Comparison of ENCODE assay signal across 26 cellular contexts in genomic region chr1:219086956-219087469, GRCh38.
DNase-seq lines count a peak whose midpoint lies in the region; ATAC-seq, FAIRE-seq and TF ChIP-seq lines count a peak whose summit lies in the region.
"Had no signal": no experiment of that assay in that cellular context is flagged by ENCODE, and none has a peak within 500 bp of the region (broad histone marks: within the 10 kb centered on the region; RNA-seq: fewer than 3 reads in every experiment).

No MANE protein-coding gene starts in this region.

- no peak for TF ChIP-seq POLR2A in K562 (conservative IDR thresholded peaks at IDR 0.05)

- FAIRE-seq in K562 (lab: Jason Lieb, UNC): no peak

- ATAC-seq in K562 (no peak), HG02870 (IDR thresholded peaks at IDR 0.05; ENCODE audit: unreplicated experiment) (no peak)
- ATAC-seq in stimulated activated memory B cell treated with anti-CD40 and anti-IgM and Interleukin-4, amounts not matched to agents 10 μg/mL and 1 μg/mL and 100 μg/mL, for 72 hours: no peak
- ATAC-seq: activated T-cell treated with anti-CD3 and anti-CD28 coated beads, Interleukin-2, amount 50 U/mL, for 4 hours; HCT116; naive thymus-derived CD4-positive, alpha-beta T cell; stimulated activated naive CD8-positive, alpha-beta T cell treated with anti-CD3 and anti-CD28 coated beads, Interleukin-15, amount 100 ng/mL, for 72 hours had no signal

- CTCF ChIA-PET in K562 (lab: Yijun Ruan, JAX; ENCODE audit: low intra/inter-chr PET ratio): no interaction called here

- H3K36me3 ChIP-seq in K562 (ENCODE audit: control insufficient read depth, insufficient read depth, low read length) (no peaks in the 10 kb centered on the region), subcutaneous abdominal adipose tissue (ENCODE audit: control insufficient read depth in 5 of 5, insufficient read depth in 5 of 5, low read length in 5 of 5) (no peaks in the 10 kb centered on the region)
- H3K36me3 ChIP-seq: brain microvascular endothelial cell, left ventricle myocardium inferior, thyroid gland, WERI-Rb-1 had no signal

- H3K4me3 ChIP-seq in HL-60 (replicated peaks; ENCODE audit: insufficient read depth, low read length): no peak overlapping the region
- no peak overlapping the region for H3K4me3 ChIP-seq in K562
- no peak overlapping the region for H3K4me3 ChIP-seq in subcutaneous abdominal adipose tissue (ENCODE audit: low read depth in 1 of 5, low read length in 5 of 5)
- H3K4me3 ChIP-seq: left ventricle myocardium inferior, SK-N-MC, thyroid gland had no signal

- no peaks in the 10 kb centered on the region for H3K79me2 ChIP-seq in K562 (ENCODE audit: control insufficient read depth, insufficient read depth, low read length)

- peaks cover 50% of the 10 kb centered on the region for H3K4me1 Mint-ChIP-seq in stimulated activated memory B cell treated with anti-CD40 and anti-IgM and Interleukin-4, amounts not matched to agents 10 μg/mL and 1 μg/mL and 100 μg/mL, for 72 hours
- H3K4me1 Mint-ChIP-seq: activated CD4-positive, alpha-beta T cell treated with anti-CD3 and anti-CD28 coated beads, Interleukin-2, amount 10 ng/mL, durations not matched to agents 7 days and 5 days; stimulated activated naive CD8-positive, alpha-beta T cell treated with anti-CD3 and anti-CD28 coated beads, Interleukin-15, amount 100 ng/mL, for 72 hours had no signal

- TF ChIP-seq EP300 in K562 (IDR thresholded peaks at IDR 0.05; ENCODE audit: low read length): no peak

- no peak overlapping the region for H3K4me3 Mint-ChIP-seq in stimulated activated memory B cell treated with anti-CD40 and anti-IgM and Interleukin-4, amounts not matched to agents 10 μg/mL and 1 μg/mL and 100 μg/mL, for 72 hours
- H3K4me3 Mint-ChIP-seq: activated CD4-positive, alpha-beta T cell treated with anti-CD3 and anti-CD28 coated beads, Interleukin-2, amount 10 ng/mL, durations not matched to agents 7 days and 5 days; activated T-cell treated with anti-CD3 and anti-CD28 coated beads, Interleukin-2, amount 50 U/mL, for 4 hours; mesothelial cell of epicardium; naive thymus-derived CD4-positive, alpha-beta T cell; stimulated activated naive CD8-positive, alpha-beta T cell treated with anti-CD3 and anti-CD28 coated beads, Interleukin-15, amount 100 ng/mL, for 72 hours had no signal

- BruUV-seq in K562 (replicated peaks; lab: Mats Ljungman, UMichigan): no TSS peak

- no peaks in the 10 kb centered on the region for H3K9me3 Mint-ChIP-seq in stimulated activated memory B cell treated with anti-CD40 and anti-IgM and Interleukin-4, amounts not matched to agents 10 μg/mL and 1 μg/mL and 100 μg/mL, for 72 hours
- H3K9me3 Mint-ChIP-seq: activated CD4-positive, alpha-beta T cell treated with anti-CD3 and anti-CD28 coated beads, Interleukin-2, amount 10 ng/mL, durations not matched to agents 7 days and 5 days had no signal

- no peak for TF ChIP-seq RAD21 in K562 (CRISPR knock-in tag; conservative IDR thresholded peaks at IDR 0.05 in 1 of 2, IDR thresholded peaks at IDR 0.05 in 1 of 2)

- peak; percentile 7 to 63 for DNase-seq in HL-60 (ENCODE audit: low read depth in 1 of 2, low spot score in 1 of 2)
- DNase-seq in OCI-M1 (lab: John Stamatoyannopoulos, UW): peak; percentile 34
- DNase-seq in K562 (ENCODE audit: extremely low read depth in 1 of 4, low spot score in 3 of 4): no peak
- DNase-seq in activated CD4-positive, CD25-positive, alpha-beta regulatory T cell treated with anti-CD3 and anti-CD28 coated beads, Interleukin-2, amount 50 U/mL, for 72 hours: no peak
- no peak for DNase-seq in EL
- DNase-seq: activated CD4-positive, alpha-beta T cell treated with anti-CD3 and anti-CD28 coated beads, Interleukin-2, amount 10 ng/mL, durations not matched to agents 7 days and 5 days; activated T-cell treated with anti-CD3 and anti-CD28 coated beads, Interleukin-2, amount 50 U/mL, for 4 hours; brain microvascular endothelial cell; glutamatergic neuron; islet precursor cell; Kasumi-1; left ventricle myocardium inferior; naive thymus-derived CD4-positive, alpha-beta T cell; NCI-H1092; NCI-H187 treated with DMSO at 0.1 percent for 48 hours; NCI-H524 treated with DMSO at 0.1 percent for 48 hours; nucleus accumbens; stimulated activated naive CD8-positive, alpha-beta T cell treated with anti-CD3 and anti-CD28 coated beads, Interleukin-15, amount 100 ng/mL, for 72 hours; thyroid gland; WERI-Rb-1 had no signal

- H3K36me3 Mint-ChIP-seq in stimulated activated memory B cell treated with anti-CD40 and anti-IgM and Interleukin-4, amounts not matched to agents 10 μg/mL and 1 μg/mL and 100 μg/mL, for 72 hours: peaks cover 5% of the 10 kb centered on the region
- H3K36me3 Mint-ChIP-seq: mesothelial cell of epicardium; naive thymus-derived CD4-positive, alpha-beta T cell had no signal

- in situ Hi-C loops in K562 (cut with MboI): no loop called here

- H4K20me1 ChIP-seq in K562 (replicated peaks; ENCODE audit: control insufficient read depth, insufficient read depth, low read length): no peaks in the 10 kb centered on the region

- no peak overlapping the region for H3K4me2 ChIP-seq in K562 (ENCODE audit: insufficient read depth, low read length)

- H3K9ac ChIP-seq in K562 (ENCODE audit: insufficient read depth in 1 of 2, low read depth in 2 of 2, low read length in 2 of 2) (no peak overlapping the region), subcutaneous abdominal adipose tissue (ENCODE audit: low read length in 5 of 5) (no peak overlapping the region)

- H3K9me3 ChIP-seq in K562 (replicated peaks; ENCODE audit: control insufficient read depth, insufficient read depth, low read depth, low read length): no peaks in the 10 kb centered on the region
- H3K9me3 ChIP-seq in subcutaneous abdominal adipose tissue (ENCODE audit: control insufficient read depth in 5 of 5, low read length in 5 of 5): no peaks in the 10 kb centered on the region
- H3K9me3 ChIP-seq: thyroid gland had no signal

- H3K27ac ChIP-seq in HL-60 (replicated peaks) (peak overlapping the region; percentile 92), K562 (ENCODE audit: extremely low read depth, low read depth, low read length) (no peak overlapping the region), subcutaneous abdominal adipose tissue (ENCODE audit: low read depth, low read length) (peak overlapping the region; percentile 66)
- H3K27ac ChIP-seq: left ventricle myocardium inferior, SK-N-MC, thyroid gland, WERI-Rb-1 had no signal

- H2AFZ ChIP-seq in K562 (ENCODE audit: low read depth, low read length): peak overlapping the region; percentile 51; the same call in 1 of the 2 replicates

- POLR2A ChIA-PET in K562 (lab: Yijun Ruan, JAX): no interaction called here

- no peak for TF ChIP-seq CTCF in HL-60 (IDR thresholded peaks at IDR 0.05; ENCODE audit: insufficient read depth, low read length)
- TF ChIP-seq CTCF in K562 (IDR thresholded peaks at IDR 0.05 in 2 of 3, conservative IDR thresholded peaks at IDR 0.05 in 1 of 3; ENCODE audit: insufficient read depth in 2 of 3, low read depth in 1 of 3, low read length in 3 of 3): no peak

- intact Hi-C loops in K562 (cut with micrococcal nuclease): no loop called here

- H3K9me1 ChIP-seq in K562 (ENCODE audit: control insufficient read depth, insufficient read depth, low read length): no peaks in the 10 kb centered on the region

- no peaks in the 10 kb centered on the region for H3K27me3 Mint-ChIP-seq in stimulated activated memory B cell treated with anti-CD40 and anti-IgM and Interleukin-4, amounts not matched to agents 10 μg/mL and 1 μg/mL and 100 μg/mL, for 72 hours
- H3K27me3 Mint-ChIP-seq: activated CD4-positive, alpha-beta T cell treated with anti-CD3 and anti-CD28 coated beads, Interleukin-2, amount 10 ng/mL, durations not matched to agents 7 days and 5 days; stimulated activated naive CD8-positive, alpha-beta T cell treated with anti-CD3 and anti-CD28 coated beads, Interleukin-15, amount 100 ng/mL, for 72 hours had no signal

- no peak overlapping the region for H3K27ac Mint-ChIP-seq in stimulated activated memory B cell treated with anti-CD40 and anti-IgM and Interleukin-4, amounts not matched to agents 10 μg/mL and 1 μg/mL and 100 μg/mL, for 72 hours
- H3K27ac Mint-ChIP-seq: activated CD4-positive, alpha-beta T cell treated with anti-CD3 and anti-CD28 coated beads, Interleukin-2, amount 10 ng/mL, durations not matched to agents 7 days and 5 days; mesothelial cell of epicardium; naive thymus-derived CD4-positive, alpha-beta T cell; stimulated activated naive CD8-positive, alpha-beta T cell treated with anti-CD3 and anti-CD28 coated beads, Interleukin-15, amount 100 ng/mL, for 72 hours had no signal

- H3K4me1 ChIP-seq in K562 (replicated peaks in 1 of 2; ENCODE audit: control insufficient read depth in 2 of 2, insufficient read depth in 2 of 2, low read length in 2 of 2) (peaks cover 4 to 33% of the 10 kb centered on the region in 2 experiments; a peak in 4 of 5 replicates), subcutaneous abdominal adipose tissue (ENCODE audit: control insufficient read depth in 5 of 5, insufficient read depth in 5 of 5, low read length in 5 of 5) (peaks cover 0 to 35% (median 17%) of the 10 kb centered on the region in 5 donors)
- H3K4me1 ChIP-seq: left ventricle myocardium inferior, thyroid gland had no signal

- 50% methylated on average over 1 of the region's 1 CpG for WGBS in K562 (ENCODE audit: insufficient coverage, low coverage, missing lambda C conversion rate)

- no peaks in the 10 kb centered on the region for H3K27me3 ChIP-seq in HL-60 (ENCODE audit: insufficient read depth, poor library complexity, severe bottlenecking)
- no peaks in the 10 kb centered on the region for H3K27me3 ChIP-seq in K562 (ENCODE audit: control insufficient read depth in 2 of 2, insufficient read depth in 2 of 2, low read length in 2 of 2)
- H3K27me3 ChIP-seq in subcutaneous abdominal adipose tissue (ENCODE audit: control insufficient read depth in 5 of 5, insufficient read depth in 4 of 5, low read length in 5 of 5): no peaks in the 10 kb centered on the region
- H3K27me3 ChIP-seq: brain microvascular endothelial cell, thyroid gland had no signal

TF ChIP-seq in K562, 482 proteins besides CTCF, POLR2A, EP300 and RAD21 (continues in another document):
- TF ChIP-seq, protein P1, sequence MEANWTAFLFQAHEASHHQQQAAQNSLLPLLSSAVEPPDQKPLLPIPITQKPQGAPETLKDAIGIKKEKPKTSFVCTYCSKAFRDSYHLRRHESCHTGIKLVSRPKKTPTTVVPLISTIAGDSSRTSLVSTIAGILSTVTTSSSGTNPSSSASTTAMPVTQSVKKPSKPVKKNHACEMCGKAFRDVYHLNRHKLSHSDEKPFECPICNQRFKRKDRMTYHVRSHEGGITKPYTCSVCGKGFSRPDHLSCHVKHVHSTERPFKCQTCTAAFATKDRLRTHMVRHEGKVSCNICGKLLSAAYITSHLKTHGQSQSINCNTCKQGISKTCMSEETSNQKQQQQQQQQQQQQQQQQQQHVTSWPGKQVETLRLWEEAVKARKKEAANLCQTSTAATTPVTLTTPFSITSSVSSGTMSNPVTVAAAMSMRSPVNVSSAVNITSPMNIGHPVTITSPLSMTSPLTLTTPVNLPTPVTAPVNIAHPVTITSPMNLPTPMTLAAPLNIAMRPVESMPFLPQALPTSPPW (CRISPR knock-in tag; IDR thresholded peaks at IDR 0.05): 0 out of 2 replicates have a peak, but pooled peaks have one; percentile 1
- TF ChIP-seq CEBPG (CRISPR knock-in tag; IDR thresholded peaks at IDR 0.05) (no peak), CEBPG (tag; conservative IDR thresholded peaks at IDR 0.05 in 1 of 2, IDR thresholded peaks at IDR 0.05 in 1 of 2) (peak in 1 of 2 experiments; percentile 82; a peak in 2 of 4 replicates), CEBPB (tag; IDR thresholded peaks at IDR 0.05) (peak; percentile 52)

Comparison
In these comparisons a context has a peak if more than half of its experiments do, and no peak if none do; other contexts are left out.
1. DNase-seq: peak in HL-60 (2 of 2) and OCI-M1 (single experiment); none in K562 (0 of 4), activated CD4-positive, CD25-positive, alpha-beta regulatory T cell treated with anti-CD3 and anti-CD28 coated beads, Interleukin-2, amount 50 U/mL, for 72 hours (single experiment) and EL (single experiment).